ENCODE assay signal across 8 cellular contexts in the genomic region with DNA sequence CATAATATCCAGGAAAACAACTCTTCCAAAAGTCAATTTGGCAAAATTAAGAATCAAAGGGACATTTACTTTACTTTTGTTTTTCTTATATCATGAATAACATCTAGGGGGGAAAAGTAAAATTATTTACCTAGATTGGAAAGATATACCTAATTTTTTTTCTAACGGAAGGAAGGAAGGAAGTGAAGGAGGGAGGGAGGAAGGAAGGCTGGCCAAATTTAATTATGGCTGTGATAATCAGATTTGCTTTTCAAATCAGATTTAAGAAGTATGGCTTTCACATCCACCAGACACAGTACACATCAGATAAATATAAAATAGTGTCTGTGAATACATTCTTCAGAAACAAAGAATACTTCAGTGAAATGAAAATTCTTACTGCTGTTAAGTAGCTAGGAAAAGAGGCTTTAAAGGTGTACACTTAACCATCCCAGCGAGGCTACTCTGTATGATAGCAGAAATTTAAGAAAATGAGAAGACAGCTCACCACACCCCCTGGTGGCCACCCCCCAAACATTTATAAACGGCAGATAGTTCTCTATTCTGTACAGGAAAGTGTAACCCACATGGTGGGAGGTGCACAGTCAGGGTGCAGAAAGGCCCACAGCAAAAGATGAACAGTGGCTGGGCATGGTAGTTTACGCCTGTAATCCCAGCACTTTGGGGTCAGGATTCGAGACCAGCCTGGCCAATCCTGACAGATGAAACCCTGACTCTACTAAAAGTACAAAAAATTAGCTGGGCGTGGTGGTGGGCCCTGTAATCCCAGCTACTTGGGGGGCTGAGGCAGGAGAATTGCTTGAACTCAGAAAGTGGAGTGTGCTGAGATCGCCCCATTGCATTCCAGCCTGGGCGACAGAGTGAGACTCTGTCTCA.
DNase-seq lines count a peak whose midpoint lies in the region; ATAC-seq and TF ChIP-seq lines count a peak whose summit lies in the region.

No MANE protein-coding gene starts in this region.

- ATAC-seq in GM21529 (IDR thresholded peaks at IDR 0.05; ENCODE audit: unreplicated experiment): peak; percentile 44
- ATAC-seq in WTC11: peak; percentile 79

- DNase-seq in BE2C: peak; percentile 48
- DNase-seq in NCI-H2196 treated with DMSO at 0.1 percent for 48 hours (lab: John Stamatoyannopoulos, UW; ENCODE audit: unreplicated experiment): peak; percentile 21
- peak; percentile 63 for DNase-seq in WTC11 (ENCODE audit: low spot score)
- DNase-seq in mammary epithelial cell: peak; percentile 31
- no peak for DNase-seq in kidney epithelial cell (ENCODE audit: low read depth)
- DNase-seq in stimulated activated CD4-positive, alpha-beta T cell treated with anti-CD3 and anti-CD28 coated beads, Interleukin-2, amount 100 ng/mL, for 4 hours (ENCODE audit: low read depth): peak; percentile 75
- DNase-seq in NCI-H2029 treated with DMSO at 0.1 percent for 48 hours (lab: John Stamatoyannopoulos, UW): no peak

- H3K4me1 ChIP-seq in BE2C (no peaks in the 10 kb centered on the region), mammary epithelial cell (ENCODE audit: insufficient read depth, low read length) (no peaks in the 10 kb centered on the region)

- H3K9me3 Mint-ChIP-seq in WTC11: no peaks in the 10 kb centered on the region

- no peak overlapping the region for H2AFZ ChIP-seq in mammary epithelial cell (ENCODE audit: low read depth, low read length)

- no peaks in the 10 kb centered on the region for H3K27me3 Mint-ChIP-seq in WTC11 (ENCODE audit: low read depth)

- no peaks in the 10 kb centered on the region for H3K27me3 ChIP-seq in BE2C
- H3K27me3 ChIP-seq in mammary epithelial cell (ENCODE audit: insufficient read depth, low read length): no peaks in the 10 kb centered on the region
- H3K27me3 ChIP-seq in kidney epithelial cell (ENCODE audit: control insufficient read depth, insufficient read depth, low read length): no peaks in the 10 kb centered on the region

- no TSS peak for BruUV-seq in mammary epithelial cell (replicated peaks; lab: Mats Ljungman, UMichigan)

- TF ChIP-seq CTCF in BE2C (IDR thresholded peaks at IDR 0.05; ENCODE audit: low read depth, low read length) (peak; percentile 67), WTC11 (IDR thresholded peaks at IDR 0.05) (peak; percentile 70), mammary epithelial cell (conservative IDR thresholded peaks at IDR 0.05 in 1 of 2, IDR thresholded peaks at IDR 0.05 in 1 of 2; ENCODE audit: extremely low read depth in 1 of 2, insufficient read depth in 1 of 2, low read depth in 1 of 2, low read length in 2 of 2) (peak; percentile 68 to 71), kidney epithelial cell (IDR thresholded peaks at IDR 0.05; ENCODE audit: insufficient read depth, low read length, poor library complexity, severe bottlenecking) (peak; percentile 76)

- no peaks in the 10 kb centered on the region for H3K4me1 Mint-ChIP-seq in WTC11

- CTCF ChIA-PET in WTC11 (lab: Charles Lee) (interaction anchor here (0.6 to 6.3 kb wide), 43 partner anchors 9 to 655 kb away, joined by 3 to 116 read pairs (median 4); a partner anchor contains a TSS), mammary epithelial cell (lab: Charles Lee; ENCODE audit: low non-redundant PET) (interaction anchor here (0.6 to 2.7 kb wide), 6 partner anchors 19 to 409 kb away, joined by 3 to 32 read pairs (median 6); no protein-coding TSS in a partner anchor)

- no peak overlapping the region for H3K9ac ChIP-seq in mammary epithelial cell (ENCODE audit: insufficient read depth, low read length)

- no peaks in the 10 kb centered on the region for H3K79me2 ChIP-seq in mammary epithelial cell (ENCODE audit: insufficient read depth, low read length)

- H3K4me2 ChIP-seq in mammary epithelial cell (ENCODE audit: insufficient read depth, low read depth, low read length): no peak overlapping the region

- no peak overlapping the region for H3K4me3 Mint-ChIP-seq in WTC11

- in situ Hi-C loops in mammary epithelial cell (cut with MboI; ENCODE audit: low sequenced_read_pairs in 2 of 2): loop anchor here (10.0 kb wide), 1 partner anchor 134 kb away; no protein-coding TSS in a partner anchor

- intact Hi-C loops in mammary epithelial cell (cut with micrococcal nuclease): loop anchor here (1.0 kb wide), 3 partner anchors 140 to 199 kb away; no protein-coding TSS in a partner anchor

- H3K4me3 ChIP-seq in BE2C (ENCODE audit: low read depth, low read length) (no peak overlapping the region), mammary epithelial cell (replicated peaks in 1 of 3; ENCODE audit: insufficient read depth in 1 of 3, low read depth in 2 of 3, low read length in 3 of 3) (no peak overlapping the region), kidney epithelial cell (ENCODE audit: low read depth, low read length) (no peak overlapping the region)

- H3K36me3 ChIP-seq in BE2C (no peaks in the 10 kb centered on the region), mammary epithelial cell (ENCODE audit: insufficient read depth, low read length) (peaks cover 3% of the 10 kb centered on the region), kidney epithelial cell (ENCODE audit: control insufficient read depth, insufficient read depth, low read length) (no peaks in the 10 kb centered on the region)

- POLR2A ChIA-PET in WTC11 (lab: Charles Lee): interaction anchor here (0.6 kb wide), 1 partner anchor 61 kb away, joined by 3 read pairs; no protein-coding TSS in a partner anchor

- H3K27ac Mint-ChIP-seq in WTC11: no peak overlapping the region

- H3K27ac ChIP-seq in mammary epithelial cell (ENCODE audit: insufficient read depth, low read depth, low read length): no peak overlapping the region

- no peaks in the 10 kb centered on the region for H4K20me1 ChIP-seq in mammary epithelial cell (ENCODE audit: insufficient read depth, low read length)

- H3K9me3 ChIP-seq in BE2C (no peaks in the 10 kb centered on the region), mammary epithelial cell (replicated peaks; ENCODE audit: insufficient read depth, low read length) (no peaks in the 10 kb centered on the region)

- H3K36me3 Mint-ChIP-seq in WTC11: no peaks in the 10 kb centered on the region

- dilution Hi-C loops in mammary epithelial cell (cut with HindIII; ENCODE audit: low sequenced_read_pairs): loop anchor here (10.0 kb wide), 1 partner anchor 114 kb away; no protein-coding TSS in a partner anchor

- 35% methylated on average over 5 of the region's 8 CpGs for WGBS in mammary epithelial cell (ENCODE audit: low coverage, missing lambda C conversion rate)

TF ChIP-seq in WTC11, 78 proteins besides CTCF, POLR2A, EP300 and RAD21:
- TF ChIP-seq, protein P1, sequence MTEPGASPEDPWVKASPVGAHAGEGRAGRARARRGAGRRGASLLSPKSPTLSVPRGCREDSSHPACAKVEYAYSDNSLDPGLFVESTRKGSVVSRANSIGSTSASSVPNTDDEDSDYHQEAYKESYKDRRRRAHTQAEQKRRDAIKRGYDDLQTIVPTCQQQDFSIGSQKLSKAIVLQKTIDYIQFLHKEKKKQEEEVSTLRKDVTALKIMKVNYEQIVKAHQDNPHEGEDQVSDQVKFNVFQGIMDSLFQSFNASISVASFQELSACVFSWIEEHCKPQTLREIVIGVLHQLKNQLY (CRISPR knock-in tag; IDR thresholded peaks at IDR 0.05): no peak
- TF ChIP-seq, protein P2, sequence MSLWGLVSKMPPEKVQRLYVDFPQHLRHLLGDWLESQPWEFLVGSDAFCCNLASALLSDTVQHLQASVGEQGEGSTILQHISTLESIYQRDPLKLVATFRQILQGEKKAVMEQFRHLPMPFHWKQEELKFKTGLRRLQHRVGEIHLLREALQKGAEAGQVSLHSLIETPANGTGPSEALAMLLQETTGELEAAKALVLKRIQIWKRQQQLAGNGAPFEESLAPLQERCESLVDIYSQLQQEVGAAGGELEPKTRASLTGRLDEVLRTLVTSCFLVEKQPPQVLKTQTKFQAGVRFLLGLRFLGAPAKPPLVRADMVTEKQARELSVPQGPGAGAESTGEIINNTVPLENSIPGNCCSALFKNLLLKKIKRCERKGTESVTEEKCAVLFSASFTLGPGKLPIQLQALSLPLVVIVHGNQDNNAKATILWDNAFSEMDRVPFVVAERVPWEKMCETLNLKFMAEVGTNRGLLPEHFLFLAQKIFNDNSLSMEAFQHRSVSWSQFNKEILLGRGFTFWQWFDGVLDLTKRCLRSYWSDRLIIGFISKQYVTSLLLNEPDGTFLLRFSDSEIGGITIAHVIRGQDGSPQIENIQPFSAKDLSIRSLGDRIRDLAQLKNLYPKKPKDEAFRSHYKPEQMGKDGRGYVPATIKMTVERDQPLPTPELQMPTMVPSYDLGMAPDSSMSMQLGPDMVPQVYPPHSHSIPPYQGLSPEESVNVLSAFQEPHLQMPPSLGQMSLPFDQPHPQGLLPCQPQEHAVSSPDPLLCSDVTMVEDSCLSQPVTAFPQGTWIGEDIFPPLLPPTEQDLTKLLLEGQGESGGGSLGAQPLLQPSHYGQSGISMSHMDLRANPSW (CRISPR knock-in tag; conservative IDR thresholded peaks at IDR 0.05; ENCODE audit: low read depth): no peak
- TF ChIP-seq MXD4 (CRISPR knock-in tag; IDR thresholded peaks at IDR 0.05; ENCODE audit: borderline replicate concordance) (no peak), CBFB (CRISPR knock-in tag; IDR thresholded peaks at IDR 0.05; ENCODE audit: low read depth) (no peak), FOXK1 (CRISPR knock-in tag; IDR thresholded peaks at IDR 0.05) (no peak)

Comparison
In these comparisons a context has a peak if more than half of its experiments do, and no peak if none do; other contexts are left out.
1. DNase-seq: peak in BE2C (single experiment), NCI-H2196 treated with DMSO at 0.1 percent for 48 hours (single experiment), WTC11 (single experiment), mammary epithelial cell (single experiment) and stimulated activated CD4-positive, alpha-beta T cell treated with anti-CD3 and anti-CD28 coated beads, Interleukin-2, amount 100 ng/mL, for 4 hours (single experiment); none in kidney epithelial cell (single experiment) and NCI-H2029 treated with DMSO at 0.1 percent for 48 hours (single experiment).
2. Peak in every context shown above with its lines, with median percentiles within 50 percentile points of each other: CTCF ChIP-seq.